Comparison of ENCODE assay signal across 2 cellular contexts in the genomic region with DNA sequence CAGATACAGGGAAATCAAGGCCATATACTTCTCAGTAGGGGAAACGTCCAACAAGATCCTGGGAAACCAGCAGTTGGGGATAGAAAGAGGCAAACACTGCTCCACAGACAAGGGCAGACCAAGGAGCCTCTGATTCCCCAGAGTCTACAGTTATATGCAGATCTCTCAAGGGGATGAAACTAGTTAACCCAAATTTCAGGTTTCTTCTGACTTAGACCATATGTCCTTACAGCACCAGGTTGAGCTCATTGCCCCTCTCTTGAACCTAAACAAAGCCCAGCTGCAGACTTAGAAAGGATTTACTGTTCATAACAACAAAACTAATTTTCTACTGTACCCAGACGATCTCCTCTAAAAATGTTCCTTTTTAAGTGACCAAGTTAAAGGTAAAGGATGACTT.
TF ChIP-seq lines count a peak whose summit lies in the region.

No MANE protein-coding gene starts in this region.

TF ChIP-seq in IMR-90, 13 proteins besides CTCF, POLR2A, EP300 and RAD21:
- TF ChIP-seq MAZ (IDR thresholded peaks at IDR 0.05; ENCODE audit: borderline replicate concordance, low read depth, low read length) = no peak
- no peak for TF ChIP-seq SMC3 (IDR thresholded peaks at IDR 0.05; ENCODE audit: low read depth, low read length)

TF ChIP-seq in GM12878, 131 proteins besides CTCF, POLR2A, EP300 and RAD21:
- TF ChIP-seq RBBP5 (conservative IDR thresholded peaks at IDR 0.05) = no peak
- TF ChIP-seq, protein P1, sequence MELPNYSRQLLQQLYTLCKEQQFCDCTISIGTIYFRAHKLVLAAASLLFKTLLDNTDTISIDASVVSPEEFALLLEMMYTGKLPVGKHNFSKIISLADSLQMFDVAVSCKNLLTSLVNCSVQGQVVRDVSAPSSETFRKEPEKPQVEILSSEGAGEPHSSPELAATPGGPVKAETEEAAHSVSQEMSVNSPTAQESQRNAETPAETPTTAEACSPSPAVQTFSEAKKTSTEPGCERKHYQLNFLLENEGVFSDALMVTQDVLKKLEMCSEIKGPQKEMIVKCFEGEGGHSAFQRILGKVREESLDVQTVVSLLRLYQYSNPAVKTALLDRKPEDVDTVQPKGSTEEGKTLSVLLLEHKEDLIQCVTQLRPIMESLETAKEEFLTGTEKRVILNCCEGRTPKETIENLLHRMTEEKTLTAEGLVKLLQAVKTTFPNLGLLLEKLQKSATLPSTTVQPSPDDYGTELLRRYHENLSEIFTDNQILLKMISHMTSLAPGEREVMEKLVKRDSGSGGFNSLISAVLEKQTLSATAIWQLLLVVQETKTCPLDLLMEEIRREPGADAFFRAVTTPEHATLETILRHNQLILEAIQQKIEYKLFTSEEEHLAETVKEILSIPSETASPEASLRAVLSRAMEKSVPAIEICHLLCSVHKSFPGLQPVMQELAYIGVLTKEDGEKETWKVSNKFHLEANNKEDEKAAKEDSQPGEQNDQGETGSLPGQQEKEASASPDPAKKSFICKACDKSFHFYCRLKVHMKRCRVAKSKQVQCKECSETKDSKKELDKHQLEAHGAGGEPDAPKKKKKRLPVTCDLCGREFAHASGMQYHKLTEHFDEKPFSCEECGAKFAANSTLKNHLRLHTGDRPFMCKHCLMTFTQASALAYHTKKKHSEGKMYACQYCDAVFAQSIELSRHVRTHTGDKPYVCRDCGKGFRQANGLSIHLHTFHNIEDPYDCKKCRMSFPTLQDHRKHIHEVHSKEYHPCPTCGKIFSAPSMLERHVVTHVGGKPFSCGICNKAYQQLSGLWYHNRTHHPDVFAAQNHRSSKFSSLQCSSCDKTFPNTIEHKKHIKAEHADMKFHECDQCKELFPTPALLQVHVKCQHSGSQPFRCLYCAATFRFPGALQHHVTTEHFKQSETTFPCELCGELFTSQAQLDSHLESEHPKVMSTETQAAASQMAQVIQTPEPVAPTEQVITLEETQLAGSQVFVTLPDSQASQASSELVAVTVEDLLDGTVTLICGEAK (IDR thresholded peaks at IDR 0.05; ENCODE audit: borderline replicate concordance) = no peak
- TF ChIP-seq SREBF2 (IDR thresholded peaks at IDR 0.05; ENCODE audit: low read length) = no peak
- no peak for TF ChIP-seq TCF7 (IDR thresholded peaks at IDR 0.05; ENCODE audit: borderline replicate concordance)
- no peak for TF ChIP-seq MEF2A (IDR thresholded peaks at IDR 0.05; ENCODE audit: insufficient read depth, low read depth, low read length)
- TF ChIP-seq SREBF1 (IDR thresholded peaks at IDR 0.05; ENCODE audit: low read length) = no peak
- no peak for TF ChIP-seq RELA (IDR thresholded peaks at IDR 0.05; ENCODE audit: borderline replicate concordance, partially characterized antibody)
- TF ChIP-seq NR2F1 (conservative IDR thresholded peaks at IDR 0.05) = no peak
- TF ChIP-seq HDGF (IDR thresholded peaks at IDR 0.05) = no peak
- TF ChIP-seq, protein P2, sequence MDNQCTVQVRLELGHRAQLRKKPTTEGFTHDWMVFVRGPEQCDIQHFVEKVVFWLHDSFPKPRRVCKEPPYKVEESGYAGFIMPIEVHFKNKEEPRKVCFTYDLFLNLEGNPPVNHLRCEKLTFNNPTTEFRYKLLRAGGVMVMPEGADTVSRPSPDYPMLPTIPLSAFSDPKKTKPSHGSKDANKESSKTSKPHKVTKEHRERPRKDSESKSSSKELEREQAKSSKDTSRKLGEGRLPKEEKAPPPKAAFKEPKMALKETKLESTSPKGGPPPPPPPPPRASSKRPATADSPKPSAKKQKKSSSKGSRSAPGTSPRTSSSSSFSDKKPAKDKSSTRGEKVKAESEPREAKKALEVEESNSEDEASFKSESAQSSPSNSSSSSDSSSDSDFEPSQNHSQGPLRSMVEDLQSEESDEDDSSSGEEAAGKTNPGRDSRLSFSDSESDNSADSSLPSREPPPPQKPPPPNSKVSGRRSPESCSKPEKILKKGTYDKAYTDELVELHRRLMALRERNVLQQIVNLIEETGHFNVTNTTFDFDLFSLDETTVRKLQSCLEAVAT (IDR thresholded peaks at IDR 0.05) = no peak
- TF ChIP-seq TAF1 (IDR thresholded peaks at IDR 0.05; ENCODE audit: borderline replicate concordance, low read depth, low read length) = no peak
